ENCODE assay signal across 9 cellular contexts in the genomic region with DNA sequence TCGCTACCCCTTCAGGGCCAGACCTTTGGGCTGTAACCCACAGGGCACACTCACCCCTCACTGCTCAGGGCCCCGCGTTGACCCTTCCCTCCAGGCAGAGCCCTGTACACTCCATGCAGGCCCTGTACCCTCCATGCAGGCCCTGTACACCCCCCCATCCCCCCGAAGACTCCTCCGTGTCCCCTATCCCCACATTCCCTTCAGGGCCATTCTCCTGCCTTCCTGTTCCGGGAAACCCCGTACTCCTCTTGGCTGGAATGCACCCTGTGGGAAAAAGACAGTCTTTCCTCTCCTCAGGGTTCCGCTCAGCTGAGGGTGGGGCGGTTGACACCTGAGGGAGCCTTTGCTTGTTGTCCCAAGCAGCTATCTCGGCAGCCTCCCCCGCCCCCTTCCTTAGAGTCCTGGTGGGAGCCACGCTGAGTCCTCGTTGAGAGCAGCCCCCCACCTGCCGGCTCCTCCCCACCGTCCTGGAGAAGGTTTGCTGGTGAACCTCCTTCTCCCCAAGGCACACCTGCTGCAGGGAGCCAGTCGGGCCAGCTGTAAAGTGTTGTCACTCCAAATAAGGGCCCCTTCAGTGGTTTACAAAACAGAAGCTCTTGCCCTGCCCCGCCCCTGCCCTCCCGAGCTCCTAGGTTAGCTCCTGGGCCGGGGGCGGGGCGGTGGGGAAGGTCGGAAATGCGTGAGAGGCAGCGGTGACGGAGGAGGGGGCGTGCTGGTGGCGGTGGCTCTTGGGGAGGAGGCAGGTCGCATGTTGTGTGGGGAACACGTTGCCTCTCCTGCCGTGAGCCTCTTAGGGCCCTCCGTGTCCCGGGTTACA. TPM values are rescaled to one million over a fixed set of nuclear protein-coding genes. Genes with fewer than 3 reads are reported as not detected.
DNase-seq lines count a peak whose midpoint lies in the region; ATAC-seq and TF ChIP-seq lines count a peak whose summit lies in the region.
"Had no signal": no experiment of that assay in that cellular context is flagged by ENCODE, and none has a peak within 500 bp of the region (broad histone marks: within the 10 kb centered on the region; RNA-seq: fewer than 3 reads in every experiment).

No MANE protein-coding gene starts in this region.

- no peaks in the 10 kb centered on the region for H3K36me3 ChIP-seq in heart right ventricle
- H3K36me3 ChIP-seq in fibroblast of lung (ENCODE audit: control insufficient read depth, insufficient read depth, low read length), result no peaks in the 10 kb centered on the region
- H3K36me3 ChIP-seq in sigmoid colon, result no peaks in the 10 kb centered on the region

- no peak for TF ChIP-seq POLR2A in sigmoid colon (IDR thresholded peaks at IDR 0.05)

- peak overlapping the region; percentile 86 to 100 (median 98) for H3K4me3 ChIP-seq in heart right ventricle
- H3K4me3 ChIP-seq in fibroblast of lung (replicated peaks in 1 of 4; ENCODE audit: control extremely low read depth in 1 of 4, insufficient read depth in 1 of 4, low read depth in 3 of 4, low read length in 4 of 4), result peak overlapping the region; percentile 72 to 91 (median 89)
- peak overlapping the region; percentile 75 to 96 (median 87) for H3K4me3 ChIP-seq in sigmoid colon

- H3K9me3 ChIP-seq in heart right ventricle (no peaks in the 10 kb centered on the region), fibroblast of lung (ENCODE audit: control insufficient read depth, insufficient read depth, low read depth, low read length) (no peaks in the 10 kb centered on the region), sigmoid colon (no peaks in the 10 kb centered on the region)

- H3K4me2 ChIP-seq in fibroblast of lung (ENCODE audit: extremely low read depth, insufficient read depth, low read length), result peak overlapping the region; percentile 88

- no peak for TF ChIP-seq CTCF in heart right ventricle (IDR thresholded peaks at IDR 0.05)
- no peak for TF ChIP-seq CTCF in fibroblast of lung (conservative IDR thresholded peaks at IDR 0.05 in 1 of 2, IDR thresholded peaks at IDR 0.05 in 1 of 2; ENCODE audit: low read depth in 1 of 2, low read length in 2 of 2)
- no peak for TF ChIP-seq CTCF in sigmoid colon (IDR thresholded peaks at IDR 0.05)
- no peak for TF ChIP-seq CTCF in omental fat pad (IDR thresholded peaks at IDR 0.05)

- peaks cover 61% of the 10 kb centered on the region for H3K79me2 ChIP-seq in fibroblast of lung (ENCODE audit: control insufficient read depth, insufficient read depth, low read length)

- peak in 1 of 8 donors; percentile 2 for ATAC-seq in heart right ventricle
- ATAC-seq in left cardiac atrium, result no peak
- ATAC-seq in omental fat pad (ENCODE audit: low FRiP score), result no peak

- DNase-seq in heart right ventricle (peak in 1 of 2 donors; percentile 45), left cardiac atrium (no peak), activated T-cell treated with anti-CD3 and anti-CD28 coated beads for 4 hours (peak; percentile 70), fibroblast of lung (ENCODE audit: low read depth in 2 of 2) (no peak), sigmoid colon (no peak), NCI-H526 treated with DMSO at 0.1 percent for 48 hours (lab: John Stamatoyannopoulos, UW) (no peak), dedifferentiated amniotic fluid mesenchymal stem cell (ENCODE audit: extremely low spot score) (no peak), omental fat pad (ENCODE audit: low spot score) (no peak)

- no peak overlapping the region for H2AFZ ChIP-seq in fibroblast of lung (ENCODE audit: low read length)

- no peaks in the 10 kb centered on the region for H4K20me1 ChIP-seq in fibroblast of lung (ENCODE audit: control insufficient read depth, extremely low read depth, insufficient read depth, low read length)

- H3K27me3 ChIP-seq in heart right ventricle, result peaks cover 0 to 32% (median 0%) of the 10 kb centered on the region in 7 donors
- H3K27me3 ChIP-seq in fibroblast of lung (ENCODE audit: control insufficient read depth, insufficient read depth, low read length), result no peaks in the 10 kb centered on the region
- H3K27me3 ChIP-seq in sigmoid colon, result no peaks in the 10 kb centered on the region

- intact Hi-C loops in heart right ventricle (cut with DNase I) (loop anchor here in 3 of 10 donors (5.0 kb wide), 2 partner anchors 33 to 123 kb away; partner anchors contain the start of gene TLE5 (in 3 of the 3)), left cardiac atrium (cut with DNase I) (no loop called here), sigmoid colon (cut with DNase I) (no loop called here)

- H3K27ac ChIP-seq in heart right ventricle, result peak overlapping the region; percentile 5 to 95 (median 90)
- H3K27ac ChIP-seq in fibroblast of lung (ENCODE audit: insufficient read depth, low read length), result peak overlapping the region; percentile 80
- peak overlapping the region; percentile 65 to 86 (median 83) for H3K27ac ChIP-seq in sigmoid colon
- H3K27ac ChIP-seq: epithelial cell of prostate had no signal

- H3K9ac ChIP-seq in fibroblast of lung (ENCODE audit: insufficient read depth, low read length), result peak overlapping the region; percentile 92

- H3K4me1 ChIP-seq in heart right ventricle (peaks cover 33 to 58% (median 55%) of the 10 kb centered on the region in 9 donors), fibroblast of lung (ENCODE audit: control insufficient read depth, extremely low read depth, insufficient read depth, low read length) (peaks cover 15% of the 10 kb centered on the region), sigmoid colon (peaks cover 2 to 63% (median 58%) of the 10 kb centered on the region in 4 donors)

- 6% methylated on average over 32 of the region's 32 CpGs for WGBS in heart right ventricle, 2 donors
- WGBS in sigmoid colon, 2 donors, result 3 to 11% methylated on average over 32 of the region's 32 CpGs

- TF ChIP-seq EP300 in sigmoid colon (IDR thresholded peaks at IDR 0.05), result no peak

RNA-seq across cellular contexts. Expression of gene GNA11, which starts 1.4 kb away (rescaled TPM):
- total RNA-seq in heart right ventricle (10 to 100 TPM; 57.4 to 83.2 (median 68.8) TPM), left cardiac atrium (10 to 100 TPM; 55.1 to 64.3 TPM), fibroblast of lung (40.8 and 46.2 TPM in 2 replicates), sigmoid colon (10 to 100 TPM; 43.2 to 52.5 (median 45.4) TPM), omental fat pad (10 to 100 TPM; 36.9 to 58.2 (median 43.5) TPM)
- polyA plus RNA-seq in heart right ventricle (10 to 100 TPM; 28.2 to 40.7 TPM), fibroblast of lung (43.7 and 61.4 TPM in 2 replicates), sigmoid colon (100 to 1,000 TPM in 2 of 3 donors, 10 to 100 TPM in 1; 90.1 to 151 (median 150) TPM)
- 58.8 and 73.6 TPM in 2 replicates for polyA plus RNA-seq in fibroblast of lung (2012)
- 184 and 228 TPM in 2 replicates for polyA minus RNA-seq in fibroblast of lung (ENCODE audit: low replicate concordance)

RNA-seq across cellular contexts. Expression of gene TLE5, which starts 33.3 kb away (rescaled TPM):
- total RNA-seq in heart right ventricle, result 100 to 1,000 TPM; 653 to 857 (median 758) TPM
- polyA plus RNA-seq in heart right ventricle, result 1,000 to 10,000 TPM in 1 of 2 donors, 100 to 1,000 TPM in 1; 679 to 1,254 TPM
- total RNA-seq in left cardiac atrium, result 100 to 1,000 TPM; 698 to 715 TPM
- total RNA-seq in fibroblast of lung, result 111 and 173 TPM in 2 replicates
- 319 and 328 TPM in 2 replicates for polyA plus RNA-seq in fibroblast of lung
- polyA plus RNA-seq in fibroblast of lung (2012), result 381 and 398 TPM in 2 replicates
- polyA minus RNA-seq in fibroblast of lung (ENCODE audit: low replicate concordance), result 594 and 771 TPM in 2 replicates
- total RNA-seq in sigmoid colon, result 100 to 1,000 TPM; 581 to 711 (median 629) TPM
- 100 to 1,000 TPM; 561 to 714 (median 581) TPM for polyA plus RNA-seq in sigmoid colon
- total RNA-seq in omental fat pad, result 100 to 1,000 TPM; 226 to 340 (median 261) TPM

RNA-seq across cellular contexts. Expression of gene GNA15, which starts 40.2 kb away (rescaled TPM):
- total RNA-seq in heart right ventricle (1 to 10 TPM in 5 of 10 donors, under 1 TPM in 5; 0.42 to 8.9 (median 0.99) TPM), left cardiac atrium (1 to 10 TPM; 4.3 to 6.1 TPM), fibroblast of lung (not detected in 2 replicates), sigmoid colon (1 to 10 TPM in 3 of 4 donors, under 1 TPM in 1; 0.55 to 6.0 (median 4.4) TPM), omental fat pad (10 to 100 TPM; 10.2 to 33.7 (median 10.8) TPM)
- polyA plus RNA-seq in heart right ventricle (1 to 10 TPM; 1.0 to 1.4 TPM), fibroblast of lung (not detected in 2 replicates), sigmoid colon (1 to 10 TPM; 4.2 to 5.6 (median 5.1) TPM)
- not detected in 2 replicates for polyA plus RNA-seq in fibroblast of lung (2012)
- polyA minus RNA-seq in fibroblast of lung (ENCODE audit: low replicate concordance), result not detected in 2 replicates
